Comparison of ENCODE assay signal across 15 cellular contexts in the genomic region with DNA sequence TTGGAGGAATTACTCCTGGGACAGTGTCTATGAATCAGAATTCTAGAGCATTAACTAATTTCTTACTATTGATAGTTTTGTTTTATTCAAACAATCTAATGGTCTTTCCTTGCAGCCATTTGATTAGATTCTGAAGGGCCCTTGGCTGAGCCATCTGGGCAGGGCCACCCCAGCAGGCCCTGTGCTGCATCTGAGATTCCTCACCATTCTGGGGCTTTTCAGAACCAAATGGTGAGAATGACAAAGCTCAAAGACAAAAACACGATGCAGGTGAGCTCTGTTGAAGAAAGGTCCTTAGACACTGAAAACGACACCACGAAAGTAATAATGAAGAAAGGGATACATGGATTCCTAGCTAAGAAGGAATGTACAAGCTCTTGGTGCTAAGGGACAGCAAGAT.
DNase-seq lines count a peak whose midpoint lies in the region; ATAC-seq and TF ChIP-seq lines count a peak whose summit lies in the region.
"Had no signal": no experiment of that assay in that cellular context is flagged by ENCODE, and none has a peak within 500 bp of the region (broad histone marks: within the 10 kb centered on the region; RNA-seq: fewer than 3 reads in every experiment).

No MANE protein-coding gene starts in this region.

- no peak overlapping the region for H3K27ac Mint-ChIP-seq in activated CD8-positive, alpha-beta memory T cell treated with anti-CD3 and anti-CD28 coated beads, Interleukin-2, amount 10 ng/mL, durations not matched to agents 7 days and 5 days
- peak overlapping the region; percentile 31 for H3K27ac Mint-ChIP-seq in WTC11
- H3K27ac Mint-ChIP-seq: CD4-positive, alpha-beta T cell had no signal

- peak overlapping the region; percentile 25; the same call in 1 of the 2 replicates for H3K9ac ChIP-seq in iPS-20b (ENCODE audit: low read depth, low read length)
- H3K9ac ChIP-seq: BLaER1 treated with 17β-estradiol and CSF1 and Interleukin-3, amounts not matched to agents 10 nM and 100 nM had no signal

- no peak overlapping the region for H3K4me3 ChIP-seq in iPS-20b (ENCODE audit: low read length)
- H3K4me3 ChIP-seq: BLaER1 treated with 17β-estradiol and CSF1 and Interleukin-3, amounts not matched to agents 10 nM and 100 nM; K562 had no signal

- H3K36me3 ChIP-seq in iPS-20b (ENCODE audit: insufficient read depth, low read depth, low read length) = no peaks in the 10 kb centered on the region
- H3K36me3 ChIP-seq: BLaER1 treated with 17β-estradiol and CSF1 and Interleukin-3, amounts not matched to agents 10 nM and 100 nM had no signal

- H3K9me3 ChIP-seq in iPS-20b (ENCODE audit: insufficient read depth, low read depth, low read length) = no peaks in the 10 kb centered on the region
- H3K9me3 ChIP-seq: BLaER1 treated with 17β-estradiol and CSF1 and Interleukin-3, amounts not matched to agents 10 nM and 100 nM had no signal

- no peak overlapping the region for H3K4me3 Mint-ChIP-seq in activated CD8-positive, alpha-beta memory T cell treated with anti-CD3 and anti-CD28 coated beads, Interleukin-2, amount 10 ng/mL, durations not matched to agents 7 days and 5 days
- no peak overlapping the region for H3K4me3 Mint-ChIP-seq in WTC11
- H3K4me3 Mint-ChIP-seq: CD4-positive, alpha-beta T cell had no signal

- CTCF ChIA-PET in activated CD8-positive, alpha-beta memory T cell treated with anti-CD3 and anti-CD28 coated beads, Interleukin-2, amount 10 ng/mL, durations not matched to agents 7 days and 5 days (lab: Charles Lee) = no interaction called here
- CTCF ChIA-PET in WTC11 (lab: Charles Lee) = no interaction called here

- peak; percentile 7 for DNase-seq in activated CD8-positive, alpha-beta memory T cell treated with anti-CD3 and anti-CD28 coated beads, Interleukin-2, amount 10 ng/mL, durations not matched to agents 7 days and 5 days
- DNase-seq in activated CD8-positive, alpha-beta memory T cell treated with anti-CD3 and anti-CD28 coated beads, Interleukin-2, amount 50 U/mL, for 48 hours = no peak
- DNase-seq in WTC11 (ENCODE audit: low spot score) = no peak
- no peak for DNase-seq in NCI-H2081 treated with DMSO at 0.1 percent for 48 hours (lab: John Stamatoyannopoulos, UW)
- DNase-seq in C1 segment of cervical spinal cord (lab: John Stamatoyannopoulos, UW) = no peak
- DNase-seq in NCI-H446 (lab: John Stamatoyannopoulos, UW) = no peak
- DNase-seq: 8988T; AML-193; Calu3; CD4-positive, alpha-beta T cell; DMS 273 treated with DMSO at 0.1 percent for 48 hours had no signal

- no peaks in the 10 kb centered on the region for H3K4me1 Mint-ChIP-seq in activated CD8-positive, alpha-beta memory T cell treated with anti-CD3 and anti-CD28 coated beads, Interleukin-2, amount 10 ng/mL, durations not matched to agents 7 days and 5 days
- peaks cover 23% of the 10 kb centered on the region for H3K4me1 Mint-ChIP-seq in WTC11

- no peak overlapping the region for H3K27ac ChIP-seq in iPS-20b (ENCODE audit: low read length)
- H3K27ac ChIP-seq: BLaER1 treated with 17β-estradiol and CSF1 and Interleukin-3, amounts not matched to agents 10 nM and 100 nM; HL-60 had no signal

- H3K36me3 Mint-ChIP-seq in activated CD8-positive, alpha-beta memory T cell treated with anti-CD3 and anti-CD28 coated beads, Interleukin-2, amount 10 ng/mL, durations not matched to agents 7 days and 5 days = no peaks in the 10 kb centered on the region
- no peaks in the 10 kb centered on the region for H3K36me3 Mint-ChIP-seq in WTC11

- H3K9me3 Mint-ChIP-seq in activated CD8-positive, alpha-beta memory T cell treated with anti-CD3 and anti-CD28 coated beads, Interleukin-2, amount 10 ng/mL, durations not matched to agents 7 days and 5 days (ENCODE audit: low read depth) = no peaks in the 10 kb centered on the region
- H3K9me3 Mint-ChIP-seq in WTC11 = peaks cover 4% of the 10 kb centered on the region; the same call in 1 of the 2 replicates
- H3K9me3 Mint-ChIP-seq: CD4-positive, alpha-beta T cell had no signal

- peaks cover 14% of the 10 kb centered on the region; the same call in 1 of the 2 replicates for H3K4me1 ChIP-seq in iPS-20b (ENCODE audit: insufficient read depth, low read length)

- H3K27me3 Mint-ChIP-seq in activated CD8-positive, alpha-beta memory T cell treated with anti-CD3 and anti-CD28 coated beads, Interleukin-2, amount 10 ng/mL, durations not matched to agents 7 days and 5 days = no peaks in the 10 kb centered on the region
- H3K27me3 Mint-ChIP-seq in WTC11 (ENCODE audit: low read depth) = no peaks in the 10 kb centered on the region

- POLR2A ChIA-PET in WTC11 (lab: Charles Lee) = no interaction called here

- TF ChIP-seq CTCF in WTC11 (IDR thresholded peaks at IDR 0.05) = no peak

- no peak for ATAC-seq in activated CD8-positive, alpha-beta memory T cell treated with anti-CD3 and anti-CD28 coated beads, Interleukin-2, amount 10 ng/mL, durations not matched to agents 7 days and 5 days
- ATAC-seq in WTC11 = peak; percentile 27
- ATAC-seq: K562 had no signal

- no peaks in the 10 kb centered on the region for H3K27me3 ChIP-seq in iPS-20b (ENCODE audit: insufficient read depth, low read length)
- H3K27me3 ChIP-seq: BLaER1 treated with 17β-estradiol and CSF1 and Interleukin-3, amounts not matched to agents 10 nM and 100 nM had no signal

TF ChIP-seq in WTC11, 78 proteins besides CTCF, POLR2A, EP300 and RAD21 (continues in another document):
- no peak for TF ChIP-seq NFYB (CRISPR knock-in tag; conservative IDR thresholded peaks at IDR 0.05; ENCODE audit: low read depth)
- no peak for TF ChIP-seq SMAD4 (CRISPR knock-in tag; IDR thresholded peaks at IDR 0.05)
- TF ChIP-seq, protein P1, sequence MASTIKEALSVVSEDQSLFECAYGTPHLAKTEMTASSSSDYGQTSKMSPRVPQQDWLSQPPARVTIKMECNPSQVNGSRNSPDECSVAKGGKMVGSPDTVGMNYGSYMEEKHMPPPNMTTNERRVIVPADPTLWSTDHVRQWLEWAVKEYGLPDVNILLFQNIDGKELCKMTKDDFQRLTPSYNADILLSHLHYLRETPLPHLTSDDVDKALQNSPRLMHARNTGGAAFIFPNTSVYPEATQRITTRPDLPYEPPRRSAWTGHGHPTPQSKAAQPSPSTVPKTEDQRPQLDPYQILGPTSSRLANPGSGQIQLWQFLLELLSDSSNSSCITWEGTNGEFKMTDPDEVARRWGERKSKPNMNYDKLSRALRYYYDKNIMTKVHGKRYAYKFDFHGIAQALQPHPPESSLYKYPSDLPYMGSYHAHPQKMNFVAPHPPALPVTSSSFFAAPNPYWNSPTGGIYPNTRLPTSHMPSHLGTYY (CRISPR knock-in tag; IDR thresholded peaks at IDR 0.05) = no peak
- TF ChIP-seq ZNF396 (CRISPR knock-in tag; IDR thresholded peaks at IDR 0.05; ENCODE audit: borderline replicate concordance) = no peak
- TF ChIP-seq, protein P2, sequence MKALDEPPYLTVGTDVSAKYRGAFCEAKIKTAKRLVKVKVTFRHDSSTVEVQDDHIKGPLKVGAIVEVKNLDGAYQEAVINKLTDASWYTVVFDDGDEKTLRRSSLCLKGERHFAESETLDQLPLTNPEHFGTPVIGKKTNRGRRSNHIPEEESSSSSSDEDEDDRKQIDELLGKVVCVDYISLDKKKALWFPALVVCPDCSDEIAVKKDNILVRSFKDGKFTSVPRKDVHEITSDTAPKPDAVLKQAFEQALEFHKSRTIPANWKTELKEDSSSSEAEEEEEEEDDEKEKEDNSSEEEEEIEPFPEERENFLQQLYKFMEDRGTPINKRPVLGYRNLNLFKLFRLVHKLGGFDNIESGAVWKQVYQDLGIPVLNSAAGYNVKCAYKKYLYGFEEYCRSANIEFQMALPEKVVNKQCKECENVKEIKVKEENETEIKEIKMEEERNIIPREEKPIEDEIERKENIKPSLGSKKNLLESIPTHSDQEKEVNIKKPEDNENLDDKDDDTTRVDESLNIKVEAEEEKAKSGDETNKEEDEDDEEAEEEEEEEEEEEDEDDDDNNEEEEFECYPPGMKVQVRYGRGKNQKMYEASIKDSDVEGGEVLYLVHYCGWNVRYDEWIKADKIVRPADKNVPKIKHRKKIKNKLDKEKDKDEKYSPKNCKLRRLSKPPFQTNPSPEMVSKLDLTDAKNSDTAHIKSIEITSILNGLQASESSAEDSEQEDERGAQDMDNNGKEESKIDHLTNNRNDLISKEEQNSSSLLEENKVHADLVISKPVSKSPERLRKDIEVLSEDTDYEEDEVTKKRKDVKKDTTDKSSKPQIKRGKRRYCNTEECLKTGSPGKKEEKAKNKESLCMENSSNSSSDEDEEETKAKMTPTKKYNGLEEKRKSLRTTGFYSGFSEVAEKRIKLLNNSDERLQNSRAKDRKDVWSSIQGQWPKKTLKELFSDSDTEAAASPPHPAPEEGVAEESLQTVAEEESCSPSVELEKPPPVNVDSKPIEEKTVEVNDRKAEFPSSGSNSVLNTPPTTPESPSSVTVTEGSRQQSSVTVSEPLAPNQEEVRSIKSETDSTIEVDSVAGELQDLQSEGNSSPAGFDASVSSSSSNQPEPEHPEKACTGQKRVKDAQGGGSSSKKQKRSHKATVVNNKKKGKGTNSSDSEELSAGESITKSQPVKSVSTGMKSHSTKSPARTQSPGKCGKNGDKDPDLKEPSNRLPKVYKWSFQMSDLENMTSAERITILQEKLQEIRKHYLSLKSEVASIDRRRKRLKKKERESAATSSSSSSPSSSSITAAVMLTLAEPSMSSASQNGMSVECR (CRISPR knock-in tag; IDR thresholded peaks at IDR 0.05; ENCODE audit: borderline replicate concordance) = no peak
- TF ChIP-seq, protein P3, sequence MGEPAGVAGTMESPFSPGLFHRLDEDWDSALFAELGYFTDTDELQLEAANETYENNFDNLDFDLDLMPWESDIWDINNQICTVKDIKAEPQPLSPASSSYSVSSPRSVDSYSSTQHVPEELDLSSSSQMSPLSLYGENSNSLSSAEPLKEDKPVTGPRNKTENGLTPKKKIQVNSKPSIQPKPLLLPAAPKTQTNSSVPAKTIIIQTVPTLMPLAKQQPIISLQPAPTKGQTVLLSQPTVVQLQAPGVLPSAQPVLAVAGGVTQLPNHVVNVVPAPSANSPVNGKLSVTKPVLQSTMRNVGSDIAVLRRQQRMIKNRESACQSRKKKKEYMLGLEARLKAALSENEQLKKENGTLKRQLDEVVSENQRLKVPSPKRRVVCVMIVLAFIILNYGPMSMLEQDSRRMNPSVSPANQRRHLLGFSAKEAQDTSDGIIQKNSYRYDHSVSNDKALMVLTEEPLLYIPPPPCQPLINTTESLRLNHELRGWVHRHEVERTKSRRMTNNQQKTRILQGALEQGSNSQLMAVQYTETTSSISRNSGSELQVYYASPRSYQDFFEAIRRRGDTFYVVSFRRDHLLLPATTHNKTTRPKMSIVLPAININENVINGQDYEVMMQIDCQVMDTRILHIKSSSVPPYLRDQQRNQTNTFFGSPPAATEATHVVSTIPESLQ (CRISPR knock-in tag; IDR thresholded peaks at IDR 0.05) = no peak
- TF ChIP-seq ELF4 (CRISPR knock-in tag; IDR thresholded peaks at IDR 0.05; ENCODE audit: low read depth) = no peak
- no peak for TF ChIP-seq SOX15 (CRISPR knock-in tag; IDR thresholded peaks at IDR 0.05)
- TF ChIP-seq ZNF416 (CRISPR knock-in tag; IDR thresholded peaks at IDR 0.05) = no peak
- TF ChIP-seq OVOL2 (CRISPR knock-in tag; IDR thresholded peaks at IDR 0.05; ENCODE audit: borderline replicate concordance) = no peak
- no peak for TF ChIP-seq FOXJ3 (CRISPR knock-in tag; IDR thresholded peaks at IDR 0.05; ENCODE audit: borderline replicate concordance)
